In the genomic region with DNA sequence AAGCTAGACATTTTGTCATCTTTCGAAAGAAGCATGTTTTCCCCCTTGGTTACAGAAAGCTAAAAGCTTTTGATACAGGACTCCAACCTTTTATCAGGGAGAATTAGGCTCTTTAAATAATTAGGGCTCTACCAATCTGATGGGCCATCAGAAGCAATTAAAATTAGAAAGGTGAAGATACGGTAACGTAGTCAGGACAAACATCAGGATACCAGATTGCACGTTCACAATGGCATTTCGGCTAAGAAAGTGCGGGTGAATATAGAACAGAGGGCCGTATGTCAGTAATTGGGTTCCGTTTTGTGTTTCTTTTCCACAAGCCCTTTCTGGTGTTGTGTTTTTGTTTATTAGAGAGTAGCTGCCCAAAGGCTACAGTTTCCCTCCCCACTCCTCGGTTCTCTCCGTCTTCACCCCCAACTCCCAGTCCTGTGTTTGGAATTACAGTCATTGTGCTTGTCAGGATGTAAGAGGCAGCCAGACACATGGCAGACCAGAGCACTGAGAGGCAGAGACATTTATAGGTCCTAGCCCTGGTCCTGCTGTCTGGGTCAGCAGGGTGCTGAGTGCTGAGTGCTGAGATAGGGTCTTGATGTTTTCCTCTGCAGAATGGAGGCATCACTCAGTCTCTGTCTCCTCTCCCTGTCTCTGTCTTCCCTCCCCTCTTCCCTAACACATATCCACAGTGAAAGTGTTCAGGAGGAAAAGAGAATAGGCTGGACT, we compare ENCODE assay signal across 18 cellular contexts. TPM values are rescaled to one million over a fixed set of nuclear protein-coding genes. Genes with fewer than 3 reads are reported as not detected.
DNase-seq lines count a peak whose midpoint lies in the region; ATAC-seq and TF ChIP-seq lines count a peak whose summit lies in the region.
"Had no signal": no experiment of that assay in that cellular context is flagged by ENCODE, and none has a peak within 500 bp of the region (broad histone marks: within the 10 kb centered on the region; RNA-seq: fewer than 3 reads in every experiment).

No MANE protein-coding gene starts in this region.

- no peaks in the 10 kb centered on the region for H3K9me3 Mint-ChIP-seq in T-helper 2 cell treated with Interferon-gamma antibody and Interleukin-4, amounts not matched to agents 5 μg/mL and 100 μg/mL, for 36 hours

- TF ChIP-seq CTCF in BE2C (IDR thresholded peaks at IDR 0.05; ENCODE audit: low read depth, low read length) (no peak), brain microvascular endothelial cell (IDR thresholded peaks at IDR 0.05; ENCODE audit: low read depth, low read length, missing control alignments) (no peak)

- no peak for DNase-seq in T-helper 2 cell treated with Interferon-gamma antibody and Interleukin-4, amounts not matched to agents 5 μg/mL and 100 μg/mL, for 36 hours (ENCODE audit: low spot score)
- DNase-seq in T-helper 2 cell (no peak), BE2C (no peak), brain microvascular endothelial cell (no peak), DMS53 treated with DMSO at 0.1 percent for 48 hours (lab: John Stamatoyannopoulos, UW; ENCODE audit: unreplicated experiment) (no peak), Kasumi-1 (lab: John Stamatoyannopoulos, UW) (no peak)
- DNase-seq: activated T-cell treated with anti-CD3 and anti-CD28 coated beads, Interleukin-2, amount 50 U/mL, for 4 hours; central memory CD4-positive, alpha-beta T cell; left colon; NCI-H1694; NCI-H2227 treated with DMSO at 0.1 percent for 48 hours; stimulated activated CD4-positive, alpha-beta T cell treated with anti-CD3 and anti-CD28 coated beads, Interleukin-4, amount 100 ng/mL, for 24 hours; stomach had no signal

- in situ Hi-C loops in brain microvascular endothelial cell (cut with HindIII; ENCODE audit: low pct_ligation_motif_present, low sequenced_read_pairs): no loop called here

- H3K4me1 ChIP-seq in BE2C: peaks cover under 1% of the 10 kb centered on the region
- H3K4me1 ChIP-seq: prostate gland had no signal

- H3K4me3 ChIP-seq in BE2C (ENCODE audit: low read depth, low read length): peak overlapping the region; percentile 6
- H3K4me3 ChIP-seq in brain microvascular endothelial cell (ENCODE audit: low read depth, low read length): no peak overlapping the region
- H3K4me3 ChIP-seq: gastroesophageal sphincter, prostate gland, stomach had no signal

- peaks cover 64% of the 10 kb centered on the region for H3K36me3 Mint-ChIP-seq in T-helper 2 cell treated with Interferon-gamma antibody and Interleukin-4, amounts not matched to agents 5 μg/mL and 100 μg/mL, for 36 hours (ENCODE audit: low read depth)

- peak overlapping the region; percentile 31 for H3K27ac Mint-ChIP-seq in T-helper 2 cell treated with Interferon-gamma antibody and Interleukin-4, amounts not matched to agents 5 μg/mL and 100 μg/mL, for 36 hours

- peak overlapping the region; percentile 86 for H3K27ac ChIP-seq in brain microvascular endothelial cell
- H3K27ac ChIP-seq: 22Rv1, prostate gland, stomach had no signal

- peaks cover 13% of the 10 kb centered on the region for H3K27me3 ChIP-seq in BE2C
- H3K27me3 ChIP-seq in brain microvascular endothelial cell (replicated peaks): no peaks in the 10 kb centered on the region
- H3K27me3 ChIP-seq: gastroesophageal sphincter had no signal

- no peaks in the 10 kb centered on the region for H3K27me3 Mint-ChIP-seq in T-helper 2 cell treated with Interferon-gamma antibody and Interleukin-4, amounts not matched to agents 5 μg/mL and 100 μg/mL, for 36 hours (ENCODE audit: low read depth)

- ATAC-seq in HG03175 (IDR thresholded peaks at IDR 0.05; ENCODE audit: unreplicated experiment): no peak
- ATAC-seq: activated T-cell treated with anti-CD3 and anti-CD28 coated beads, Interleukin-2, amount 50 U/mL, for 4 hours; gastroesophageal sphincter; left colon had no signal

- H3K9me3 ChIP-seq in BE2C: no peaks in the 10 kb centered on the region
- H3K9me3 ChIP-seq: gastroesophageal sphincter, prostate gland, stomach had no signal

- no peak overlapping the region for H3K4me3 Mint-ChIP-seq in T-helper 2 cell treated with Interferon-gamma antibody and Interleukin-4, amounts not matched to agents 5 μg/mL and 100 μg/mL, for 36 hours
- H3K4me3 Mint-ChIP-seq: activated T-cell treated with anti-CD3 and anti-CD28 coated beads, Interleukin-2, amount 50 U/mL, for 4 hours had no signal

- H3K4me1 Mint-ChIP-seq in T-helper 2 cell treated with Interferon-gamma antibody and Interleukin-4, amounts not matched to agents 5 μg/mL and 100 μg/mL, for 36 hours (ENCODE audit: low read depth): peaks cover 47% of the 10 kb centered on the region

- H3K36me3 ChIP-seq in BE2C: no peaks in the 10 kb centered on the region
- peaks cover 12% of the 10 kb centered on the region for H3K36me3 ChIP-seq in brain microvascular endothelial cell (replicated peaks)
- H3K36me3 ChIP-seq: prostate gland had no signal

TF ChIP-seq in PFSK-1, 5 proteins besides CTCF, POLR2A, EP300 and RAD21:
- TF ChIP-seq TAF1 (IDR thresholded peaks at IDR 0.05; ENCODE audit: borderline replicate concordance, insufficient read depth, low read length) (no peak; the same call in 1 of the 2 replicates), POLR2AphosphoS5 (IDR thresholded peaks at IDR 0.05; ENCODE audit: low read depth, low read length) (peak; percentile 66)

RNA-seq across cellular contexts. Expression of gene PFKP, which starts 5.5 kb away (rescaled TPM):
- polyA plus RNA-seq in BE2C (2012; ENCODE audit: insufficient read depth, insufficient read length, low read depth): 25.6 TPM
- 430 TPM for polyA plus RNA-seq in PFSK-1 (2012; ENCODE audit: insufficient read length, low read depth)
